Comparison of ENCODE assay signal across 8 cellular contexts in the genomic region with DNA sequence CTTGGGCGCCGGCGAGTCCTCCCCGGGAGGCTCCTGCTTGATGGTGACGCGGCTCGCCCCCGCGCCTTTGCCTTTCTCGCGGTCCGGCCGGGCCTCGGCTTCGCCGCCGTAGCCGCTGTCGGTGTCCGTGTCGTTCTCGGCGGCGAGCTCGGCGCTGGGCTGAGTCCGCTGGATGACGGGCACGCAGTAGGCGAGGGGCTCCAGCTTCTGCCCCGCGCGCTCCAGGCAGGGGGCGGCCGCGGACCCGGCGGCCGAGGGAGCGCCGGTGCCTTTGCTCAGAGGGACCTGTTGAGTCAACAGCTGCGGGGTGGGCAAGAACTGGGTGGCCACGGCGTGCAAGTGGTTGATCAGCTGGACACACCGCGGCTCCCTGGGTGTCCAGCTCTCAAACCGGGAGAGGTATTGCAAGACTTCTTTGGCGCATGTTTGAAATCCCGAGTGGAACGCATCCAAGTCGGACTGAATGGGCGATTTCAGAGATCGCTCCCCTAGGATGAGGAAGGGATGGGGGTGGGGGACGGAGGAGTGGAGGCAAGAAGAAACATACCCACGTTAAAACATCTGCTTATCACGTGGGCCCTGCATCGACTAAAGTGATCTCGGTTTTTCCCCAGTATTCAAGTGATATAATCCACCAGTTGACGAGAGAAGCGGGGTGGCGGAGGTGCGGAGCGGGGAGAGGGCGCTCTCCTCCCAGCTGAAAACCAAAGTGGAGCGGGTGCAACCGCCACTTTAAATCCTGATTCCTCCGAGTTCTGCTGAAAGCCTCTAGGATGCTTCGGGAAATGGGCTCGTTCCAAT. TPM values are rescaled to one million over a fixed set of nuclear protein-coding genes. Genes with fewer than 3 reads are reported as not detected.
A peak's percentile ranks its signal among the peaks of the same experiment; 100 is the strongest.
DNase-seq lines count a peak whose midpoint lies in the region; ATAC-seq, FAIRE-seq and TF ChIP-seq lines count a peak whose summit lies in the region.

No MANE protein-coding gene starts in this region.

- H3K4me1 ChIP-seq in SJSA1 (replicated peaks) (peaks cover 31% of the 10 kb centered on the region), gastrocnemius medialis (peaks cover 43 to 45% of the 10 kb centered on the region in 2 donors)

- TF ChIP-seq CTCF in bronchial epithelial cell (IDR thresholded peaks at IDR 0.05; ENCODE audit: insufficient read depth, low read length, severe bottlenecking) (peak; percentile 58), gastrocnemius medialis (IDR thresholded peaks at IDR 0.05 in 4 of 5, conservative IDR thresholded peaks at IDR 0.05 in 1 of 5) (peak in 1 of 5 experiments; percentile 9)

- H3K9me3 Mint-ChIP-seq in immature natural killer cell = no peaks in the 10 kb centered on the region

- H3K27me3 ChIP-seq in SJSA1 (replicated peaks) (no peaks in the 10 kb centered on the region), bronchial epithelial cell (ENCODE audit: control insufficient read depth, insufficient read depth, low read length) (peaks cover 14% of the 10 kb centered on the region), gastrocnemius medialis (no peaks in the 10 kb centered on the region)

- in situ Hi-C loops in gastrocnemius medialis (cut with MboI; ENCODE audit: low sequenced_read_pairs in 4 of 4) = no loop called here

- TF ChIP-seq POLR2A in gastrocnemius medialis (IDR thresholded peaks at IDR 0.05) = peak; percentile 68 to 76

- peak overlapping the region; percentile 90 for H3K27ac ChIP-seq in SJSA1
- peak overlapping the region; percentile 95 to 100 (median 97) for H3K27ac ChIP-seq in gastrocnemius medialis

- H3K4me1 Mint-ChIP-seq in immature natural killer cell = peaks cover 30 to 50% of the 10 kb centered on the region in 2 donors

- H3K4me3 ChIP-seq in SJSA1 (peak overlapping the region; percentile 56), bronchial epithelial cell (ENCODE audit: low read depth, low read length) (peak overlapping the region; percentile 46), gastrocnemius medialis (peak overlapping the region; percentile 66 to 89 (median 72))

- H3K36me3 Mint-ChIP-seq in immature natural killer cell = no peaks in the 10 kb centered on the region

- ATAC-seq in HG02759 (IDR thresholded peaks at IDR 0.05; ENCODE audit: unreplicated experiment) = peak; percentile 15
- peak; percentile 13 to 14 for ATAC-seq in gastrocnemius medialis
- no peak for ATAC-seq in HG02938 (IDR thresholded peaks at IDR 0.05; ENCODE audit: unreplicated experiment)

- H3K27me3 Mint-ChIP-seq in immature natural killer cell (ENCODE audit: low read depth in 3 of 3) = peaks cover 24 to 55% (median 31%) of the 10 kb centered on the region in 3 donors

- FAIRE-seq in G401.6 (lab: Jason Lieb, UNC) = peak; percentile 55
- FAIRE-seq in bronchial epithelial cell (lab: Jason Lieb, UNC) = no peak

- H3K9me3 ChIP-seq in SJSA1 (replicated peaks) (no peaks in the 10 kb centered on the region), gastrocnemius medialis (no peaks in the 10 kb centered on the region)

- intact Hi-C loops in gastrocnemius medialis (cut with DNase I; ENCODE audit: low total_unique reads) = no loop called here

- DNase-seq in SJSA1 (ENCODE audit: low read depth in 1 of 2, low spot score in 2 of 2) = peak; percentile 95 to 98
- peak; percentile 47 for DNase-seq in bronchial epithelial cell (ENCODE audit: low read depth)
- DNase-seq in immature natural killer cell = no peak
- DNase-seq in gastrocnemius medialis = peak; percentile 77 to 79
- no peak for DNase-seq in NCI-H1436 (lab: John Stamatoyannopoulos, UW)

- H3K36me3 ChIP-seq in SJSA1 = peaks cover 59% of the 10 kb centered on the region
- no peaks in the 10 kb centered on the region for H3K36me3 ChIP-seq in bronchial epithelial cell (ENCODE audit: control insufficient read depth, insufficient read depth, low read length)
- H3K36me3 ChIP-seq in gastrocnemius medialis = no peaks in the 10 kb centered on the region

- no peak overlapping the region for H3K27ac Mint-ChIP-seq in immature natural killer cell

- peak overlapping the region; percentile 76 to 87 (median 80) for H3K4me3 Mint-ChIP-seq in immature natural killer cell

RNA-seq across cellular contexts. Expression of a gene that starts 2.0 kb away (rescaled TPM):
- total RNA-seq in SJSA1 (2014; rRNA removed; shearing (Covaris generic)) = 36.1 and 69.1 TPM in 2 replicates
- total RNA-seq in bronchial epithelial cell (2.1 TPM in 1 of 2 replicates, not detected in the other), gastrocnemius medialis (10 to 100 TPM in 2 of 4 donors, 1 to 10 TPM in 2; 6.4 to 12.1 (median 9.5) TPM)
- not detected for polyA plus RNA-seq in immature natural killer cell

Comparison
In these comparisons a context has a peak if more than half of its experiments do, and no peak if none do; other contexts are left out.
1. DNase-seq: peak in SJSA1 (2 of 2), bronchial epithelial cell (single experiment) and gastrocnemius medialis (2 of 2); none in immature natural killer cell (0 of 3) and NCI-H1436 (single experiment).
2. Peak in every context shown above with its lines, with median percentiles within 50 percentile points of each other: H3K4me3 ChIP-seq.